Comparison of ENCODE assay signal across 20 cellular contexts in genomic region chr7:106238830-106239229, GRCh38. TPM values are rescaled to one million over a fixed set of nuclear protein-coding genes. Genes with fewer than 3 reads are reported as not detected.
DNase-seq lines count a peak whose midpoint lies in the region; ATAC-seq, FAIRE-seq and TF ChIP-seq lines count a peak whose summit lies in the region.
"Had no signal": no experiment of that assay in that cellular context is flagged by ENCODE, and none has a peak within 500 bp of the region (broad histone marks: within the 10 kb centered on the region; RNA-seq: fewer than 3 reads in every experiment).

No MANE protein-coding gene starts in this region.

- H3K4me2 ChIP-seq in SK-N-SH: no peak overlapping the region

- no peaks in the 10 kb centered on the region for H3K9me2 ChIP-seq in SK-N-SH

- H3K27ac ChIP-seq in left ventricle myocardium inferior (replicated peaks): peak overlapping the region; percentile 73
- H3K27ac ChIP-seq in RWPE2 (ENCODE audit: poor library complexity, severe bottlenecking): no peak overlapping the region
- H3K27ac ChIP-seq in gastroesophageal sphincter: peak overlapping the region; percentile 36 to 75 (median 68)
- H3K27ac ChIP-seq in SK-N-SH (ENCODE audit: low read depth in 2 of 2, low read length in 1 of 2): no peak overlapping the region

- POLR2A ChIA-PET in SK-N-SH (lab: Yijun Ruan, JAX): no interaction called here

- no peaks in the 10 kb centered on the region for H3F3A ChIP-seq in SK-N-SH (replicated peaks; ENCODE audit: insufficient read depth)

- TF ChIP-seq POLR2A in gastroesophageal sphincter (IDR thresholded peaks at IDR 0.05): no peak
- TF ChIP-seq POLR2A in H54 (IDR thresholded peaks at IDR 0.05; ENCODE audit: low read depth, low read length): no peak

- H3K36me3 ChIP-seq in left ventricle myocardium inferior (no peaks in the 10 kb centered on the region), RWPE2 (ENCODE audit: low read depth) (no peaks in the 10 kb centered on the region), gastroesophageal sphincter (no peaks in the 10 kb centered on the region), SK-N-SH (replicated peaks in 1 of 2; ENCODE audit: control insufficient read depth in 1 of 2, insufficient read depth in 2 of 2, low read length in 1 of 2) (no peaks in the 10 kb centered on the region)
- H3K36me3 ChIP-seq: BE2C had no signal

- TF ChIP-seq EP300 in gastroesophageal sphincter (IDR thresholded peaks at IDR 0.05): no peak
- TF ChIP-seq EP300 in SK-N-SH (IDR thresholded peaks at IDR 0.05; ENCODE audit: borderline replicate concordance in 1 of 2, low read depth in 1 of 2, low read length in 1 of 2): no peak

- H4K20me1 ChIP-seq in SK-N-SH (ENCODE audit: insufficient read depth): no peaks in the 10 kb centered on the region

- 0 to 21% methylated on average over 2 to 5 of the region's 5 CpGs for WGBS in gastroesophageal sphincter (ENCODE audit: low coverage in 1 of 2), 2 donors
- 84% methylated on average over 5 of the region's 5 CpGs for WGBS in SK-N-SH (ENCODE audit: low lambda C conversion rate)

- no peaks in the 10 kb centered on the region for H3K9me3 ChIP-seq in left ventricle myocardium inferior (replicated peaks)
- H3K9me3 ChIP-seq in RWPE2 (ENCODE audit: severe bottlenecking): no peaks in the 10 kb centered on the region
- no peaks in the 10 kb centered on the region for H3K9me3 ChIP-seq in gastroesophageal sphincter
- H3K9me3 ChIP-seq in SK-N-SH: no peaks in the 10 kb centered on the region
- H3K9me3 ChIP-seq: BE2C had no signal

- TF ChIP-seq CTCF in left ventricle myocardium inferior (IDR thresholded peaks at IDR 0.05; ENCODE audit: borderline replicate concordance) (no peak), RWPE2 (IDR thresholded peaks at IDR 0.05; ENCODE audit: poor library complexity, severe bottlenecking) (no peak), gastroesophageal sphincter (IDR thresholded peaks at IDR 0.05) (no peak), SK-N-SH (IDR thresholded peaks at IDR 0.05) (no peak)

- H3K4me1 ChIP-seq in left ventricle myocardium inferior (peaks cover 29% of the 10 kb centered on the region), RWPE2 (ENCODE audit: insufficient read depth, poor library complexity, severe bottlenecking) (no peaks in the 10 kb centered on the region), gastroesophageal sphincter (peaks cover 0 to 19% (median 0%) of the 10 kb centered on the region in 3 donors), SK-N-SH (ENCODE audit: control insufficient read depth in 1 of 2, insufficient read depth in 2 of 2, low read depth in 1 of 2, low read length in 1 of 2) (peaks cover 0 to 5% of the 10 kb centered on the region in 2 experiments; a peak in 2 of 4 replicates)
- H3K4me1 ChIP-seq: BE2C had no signal

- ATAC-seq in RWPE2 (ENCODE audit: low read depth) (0 out of 3 replicates have a peak, but pooled peaks have one; percentile 12), gastroesophageal sphincter (no peak)
- ATAC-seq: GM12878, HepG2 had no signal

- DNase-seq in left ventricle myocardium inferior (no peak), cardiac septum (ENCODE audit: low spot score) (no peak), RWPE2 (ENCODE audit: low spot score) (no peak), SK-N-SH (no peak), H54 (ENCODE audit: insufficient read length, low spot score) (no peak)
- no peak for DNase-seq in activated CD8-positive, alpha-beta memory T cell treated with anti-CD3 and anti-CD28 coated beads for 24 hours
- DNase-seq: ACHN; BE2C; CD4-positive, CD25-positive, alpha-beta regulatory T cell; CD8-positive, alpha-beta memory T cell; COR-L47; DMS 273 treated with DMSO at 0.1 percent for 48 hours; DMS53; DND-41; GOT3; H9 had no signal

- H3K4me3 ChIP-seq in left ventricle myocardium inferior (no peak overlapping the region), RWPE2 (ENCODE audit: severe bottlenecking) (no peak overlapping the region), gastroesophageal sphincter (no peak overlapping the region), SK-N-SH (ENCODE audit: low read depth in 2 of 2, low read length in 1 of 2) (no peak overlapping the region)
- H3K4me3 ChIP-seq: GM12878 had no signal

- no peaks in the 10 kb centered on the region for H3K79me2 ChIP-seq in SK-N-SH (ENCODE audit: insufficient read depth)

- intact Hi-C loops in left ventricle myocardium inferior (cut with micrococcal nuclease): no loop called here
- intact Hi-C loops in cardiac septum (cut with DNase I): no loop called here

- TF ChIP-seq RAD21 in SK-N-SH (IDR thresholded peaks at IDR 0.05; ENCODE audit: low read length): no peak

- no peak overlapping the region for H2AFZ ChIP-seq in SK-N-SH (ENCODE audit: low read depth)

- no peak overlapping the region for H3K9ac ChIP-seq in SK-N-SH

- CTCF ChIA-PET in SK-N-SH (lab: Yijun Ruan, JAX): interaction anchor here (1.6 kb wide), 1 partner anchor 19 kb away, joined by 3 read pairs; no protein-coding TSS in a partner anchor

- FAIRE-seq in H54 (lab: Jason Lieb, UNC): no peak
- FAIRE-seq: A204.1, GM12878, HepG2 had no signal

- no peaks in the 10 kb centered on the region for H3K27me3 ChIP-seq in left ventricle myocardium inferior (ENCODE audit: low read depth)
- H3K27me3 ChIP-seq in RWPE2 (ENCODE audit: insufficient read depth, poor library complexity, severe bottlenecking): no peaks in the 10 kb centered on the region
- H3K27me3 ChIP-seq in gastroesophageal sphincter: no peaks in the 10 kb centered on the region
- H3K27me3 ChIP-seq in SK-N-SH (ENCODE audit: insufficient read depth): no peaks in the 10 kb centered on the region
- H3K27me3 ChIP-seq: BE2C had no signal

TF ChIP-seq in SK-N-SH, 30 proteins besides CTCF, POLR2A, EP300 and RAD21:
- TF ChIP-seq MXI1 (IDR thresholded peaks at IDR 0.05; ENCODE audit: low read depth, low read length) (no peak), FOXM1 (IDR thresholded peaks at IDR 0.05; ENCODE audit: low read depth) (no peak), MEF2A (IDR thresholded peaks at IDR 0.05; ENCODE audit: borderline replicate concordance, low read depth) (no peak)

RNA-seq across cellular contexts. Expression of gene NAMPT, which starts 46.0 kb away (rescaled TPM):
- 123 TPM for total RNA-seq in left ventricle myocardium inferior
- total RNA-seq in cardiac septum: 121 TPM
- total RNA-seq in gastroesophageal sphincter: 100 to 1,000 TPM in 3 of 4 donors, 10 to 100 TPM in 1; 63.1 to 611 (median 150) TPM
- 20.1 and 25.5 TPM in 2 replicates for polyA plus RNA-seq in SK-N-SH (2012; rRNA removed)
- 33.9 and 38.2 TPM in 2 replicates for polyA plus RNA-seq in SK-N-SH (2012; cell fraction: cytosol; rRNA removed)
- polyA plus RNA-seq in SK-N-SH (2012; cell fraction: nucleus; rRNA removed): 12.6 and 34.2 TPM in 2 replicates

Comparison
In these comparisons a context has a peak if more than half of its experiments do, and no peak if none do; other contexts are left out.
1. H3K27ac ChIP-seq: peak in left ventricle myocardium inferior (single experiment) and gastroesophageal sphincter (4 of 4); none in RWPE2 (single experiment) and SK-N-SH (0 of 2).